In the genomic region with DNA sequence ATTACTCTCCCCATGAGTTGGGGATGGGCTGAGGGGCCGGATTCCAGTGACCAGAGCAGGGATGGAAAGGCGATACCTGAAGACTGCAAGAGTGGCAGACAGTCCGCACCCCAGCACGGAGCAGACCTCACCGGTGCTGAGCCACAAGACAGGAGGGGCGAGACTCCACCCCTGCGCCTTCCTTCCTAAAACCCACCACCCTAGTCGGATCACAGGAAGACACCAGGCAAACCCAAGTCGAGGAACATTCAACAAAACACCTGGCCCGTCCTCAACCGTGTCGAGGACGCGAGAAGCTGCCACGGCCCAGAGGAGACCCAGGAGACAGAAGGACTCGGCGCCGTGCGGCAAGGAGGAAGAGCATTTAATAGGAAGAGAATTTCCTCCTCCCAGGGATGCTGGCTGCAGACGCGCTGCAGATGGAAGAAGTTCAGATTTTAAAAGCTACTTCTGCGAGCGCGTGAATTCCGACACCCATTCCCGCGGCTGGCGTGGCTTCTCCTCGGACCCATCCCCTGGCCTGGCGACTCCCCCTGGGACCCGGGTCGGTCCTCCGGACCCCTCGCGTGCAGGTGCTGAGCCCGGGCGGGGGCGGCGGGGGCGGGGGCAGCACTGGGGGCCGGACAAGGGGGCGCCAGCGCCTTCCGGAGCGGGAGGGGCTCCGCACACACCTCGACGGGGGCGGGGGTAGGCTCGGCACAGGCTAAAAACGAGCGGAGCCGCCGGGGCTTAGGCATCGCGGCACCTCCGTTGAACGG, we compare ENCODE assay signal across 22 cellular contexts. TPM values are rescaled to one million over a fixed set of nuclear protein-coding genes. Genes with fewer than 3 reads are reported as not detected.
DNase-seq lines count a peak whose midpoint lies in the region; TF ChIP-seq lines count a peak whose summit lies in the region.
"Had no signal": no experiment of that assay in that cellular context is flagged by ENCODE, and none has a peak within 500 bp of the region (broad histone marks: within the 10 kb centered on the region; RNA-seq: fewer than 3 reads in every experiment).

No MANE protein-coding gene starts in this region.

- no peaks in the 10 kb centered on the region for H3K4me1 Mint-ChIP-seq in Caco-2 (ENCODE audit: low read depth, unreplicated experiment)
- H3K4me1 Mint-ChIP-seq in endodermal cell: peaks cover 7% of the 10 kb centered on the region
- peaks cover 65% of the 10 kb centered on the region for H3K4me1 Mint-ChIP-seq in nephron progenitor cell
- H3K4me1 Mint-ChIP-seq in endothelial cell (ENCODE audit: unreplicated experiment): peaks cover 5% of the 10 kb centered on the region

- H3K9ac ChIP-seq in HUES64 (ENCODE audit: low read depth, low read length) (no peak overlapping the region), endodermal cell (ENCODE audit: extremely low read depth, low read length, poor library complexity, severe bottlenecking) (no peak overlapping the region)

- TF ChIP-seq POLR2A in transverse colon (IDR thresholded peaks at IDR 0.05): no peak

- H3K36me3 ChIP-seq in Caco-2 (ENCODE audit: control insufficient read depth, insufficient read depth, low read length) (no peaks in the 10 kb centered on the region), HUES64 (ENCODE audit: insufficient read depth, low read length) (no peaks in the 10 kb centered on the region), endodermal cell (ENCODE audit: control insufficient read depth, insufficient read depth, low read length) (no peaks in the 10 kb centered on the region), transverse colon (no peaks in the 10 kb centered on the region)
- H3K36me3 ChIP-seq: breast epithelium, sigmoid colon, vagina had no signal

- H3K4me3 ChIP-seq in Caco-2 (ENCODE audit: low read depth, low read length): no peak overlapping the region
- H3K4me3 ChIP-seq in HUES64 (ENCODE audit: low read length): peak overlapping the region; percentile 47
- no peak overlapping the region for H3K4me3 ChIP-seq in endodermal cell (ENCODE audit: low read length)
- no peak overlapping the region for H3K4me3 ChIP-seq in transverse colon
- H3K4me3 ChIP-seq: sigmoid colon had no signal

- POLR2A ChIA-PET in Caco-2 (lab: Charles Lee): no interaction called here

- intact Hi-C loops in Caco-2 (cut with micrococcal nuclease; ENCODE audit: unreplicated experiment): no loop called here
- intact Hi-C loops in transverse colon (cut with DNase I; ENCODE audit: low total_unique reads): no loop called here

- H3K27ac Mint-ChIP-seq in Caco-2 (ENCODE audit: unreplicated experiment): no peak overlapping the region
- H3K27ac Mint-ChIP-seq in endodermal cell: no peak overlapping the region
- H3K27ac Mint-ChIP-seq in nephron progenitor cell: no peak overlapping the region
- H3K27ac Mint-ChIP-seq in endothelial cell (ENCODE audit: unreplicated experiment): no peak overlapping the region

- H3K27me3 Mint-ChIP-seq in Caco-2 (ENCODE audit: insufficient read depth, unreplicated experiment) (peaks cover 11% of the 10 kb centered on the region), endodermal cell (ENCODE audit: insufficient read depth) (peaks cover 80% of the 10 kb centered on the region), nephron progenitor cell (ENCODE audit: low read depth, poor library complexity) (peaks cover 84% of the 10 kb centered on the region), endothelial cell (ENCODE audit: unreplicated experiment) (peaks cover 35% of the 10 kb centered on the region)

- peak overlapping the region; percentile 45 for H3K4me3 Mint-ChIP-seq in Caco-2 (ENCODE audit: unreplicated experiment)
- H3K4me3 Mint-ChIP-seq in endodermal cell: peak overlapping the region; percentile 34
- peak overlapping the region; percentile 76 for H3K4me3 Mint-ChIP-seq in nephron progenitor cell
- no peak overlapping the region for H3K4me3 Mint-ChIP-seq in endothelial cell (ENCODE audit: unreplicated experiment)

- no peaks in the 10 kb centered on the region for H3K9me3 Mint-ChIP-seq in Caco-2 (ENCODE audit: unreplicated experiment)
- H3K9me3 Mint-ChIP-seq in endodermal cell: peaks cover 5% of the 10 kb centered on the region
- H3K9me3 Mint-ChIP-seq in nephron progenitor cell: peaks cover 8% of the 10 kb centered on the region
- H3K9me3 Mint-ChIP-seq in endothelial cell (ENCODE audit: unreplicated experiment): no peaks in the 10 kb centered on the region

- WGBS in HUES64: 8% methylated on average over 58 of the region's 58 CpGs
- WGBS in endodermal cell (ENCODE audit: insufficient coverage in 1 of 2, insufficient read length in 1 of 2), 2 experiments: 13 to 22% methylated on average over 35 to 58 of the region's 58 CpGs
- WGBS in transverse colon (ENCODE audit: low coverage in 1 of 2), 2 donors: 17 to 24% methylated on average over 10 to 33 of the region's 58 CpGs

- TF ChIP-seq CTCF in Caco-2 (IDR thresholded peaks at IDR 0.05; ENCODE audit: insufficient read depth in 1 of 2, low read depth in 1 of 2, low read length in 1 of 2, severe bottlenecking in 1 of 2, unreplicated experiment in 1 of 2) (no peak), endodermal cell (conservative IDR thresholded peaks at IDR 0.05) (no peak), nephron progenitor cell (IDR thresholded peaks at IDR 0.05) (no peak), transverse colon (IDR thresholded peaks at IDR 0.05) (no peak), endothelial cell (IDR thresholded peaks at IDR 0.05; ENCODE audit: unreplicated experiment) (no peak)

- in situ Hi-C loops in transverse colon (cut with MboI; ENCODE audit: low pct_ligation_motif_present in 1 of 4, low pct_unique_long_range_greater_than_20kb in 1 of 4, low sequenced_read_pairs in 3 of 4): no loop called here

- H3K27me3 ChIP-seq in Caco-2 (replicated peaks; ENCODE audit: control insufficient read depth, insufficient read depth, low read length) (no peaks in the 10 kb centered on the region), HUES64 (ENCODE audit: insufficient read depth, low read length) (peaks cover 60% of the 10 kb centered on the region), endodermal cell (ENCODE audit: control insufficient read depth, insufficient read depth, low read length, poor library complexity, severe bottlenecking) (peaks cover 77% of the 10 kb centered on the region), transverse colon (peaks cover 85% of the 10 kb centered on the region)
- H3K27me3 ChIP-seq: vagina had no signal

- no peak for DNase-seq in Caco-2
- DNase-seq in endodermal cell: peak; percentile 74
- DNase-seq in nephron progenitor cell: no peak
- no peak for DNase-seq in transverse colon
- DNase-seq in germinal center (ENCODE audit: low spot score): no peak
- no peak for DNase-seq in endothelial cell (ENCODE audit: low spot score)
- DNase-seq: activated effector memory CD4-positive, alpha-beta T cell treated with Interleukin-2 at 50 U/mL for 16 hours; effector CD8-positive, alpha-beta T cell; EL; mammary epithelial cell; NCI-H1436 treated with DMSO at 0.1 percent for 48 hours; NCI-H446 treated with DMSO at 0.1 percent for 48 hours; SHP77; sigmoid colon; stimulated activated CD4-positive, alpha-beta T cell treated with anti-CD3 and anti-CD28 coated beads, Interleukin-4, amount 100 ng/mL, for 4 hours; T1000 had no signal

- H3K36me3 Mint-ChIP-seq in Caco-2 (ENCODE audit: insufficient read depth, unreplicated experiment) (no peaks in the 10 kb centered on the region), endodermal cell (ENCODE audit: low read depth) (peaks cover 2% of the 10 kb centered on the region), nephron progenitor cell (ENCODE audit: low read depth) (no peaks in the 10 kb centered on the region), endothelial cell (ENCODE audit: low read depth, unreplicated experiment) (peaks cover 4% of the 10 kb centered on the region)

- CTCF ChIA-PET in Caco-2 (lab: Charles Lee): interaction anchor here (1.2 kb wide), 1 partner anchor 16 kb away, joined by 3 read pairs; no protein-coding TSS in a partner anchor

- H3K27ac ChIP-seq in HUES64 (ENCODE audit: low read depth, low read length): no peak overlapping the region
- H3K27ac ChIP-seq in endodermal cell (ENCODE audit: low read depth, low read length): no peak overlapping the region
- no peak overlapping the region for H3K27ac ChIP-seq in transverse colon
- H3K27ac ChIP-seq: breast epithelium, C4-2B, sigmoid colon, vagina had no signal

- BruUV-seq in Caco-2 (replicated peaks; lab: Mats Ljungman, UMichigan): no TSS peak

- H3K4me1 ChIP-seq in Caco-2 (no peaks in the 10 kb centered on the region), HUES64 (ENCODE audit: insufficient read depth, low read length) (no peaks in the 10 kb centered on the region; the same call in 1 of the 2 replicates), endodermal cell (ENCODE audit: control insufficient read depth, insufficient read depth, low read length) (no peaks in the 10 kb centered on the region), transverse colon (peaks cover 0 to 9% (median 4%) of the 10 kb centered on the region in 4 donors)

- TF ChIP-seq EP300 in transverse colon (IDR thresholded peaks at IDR 0.05; ENCODE audit: low read depth): no peak

- no peaks in the 10 kb centered on the region for H3K9me3 ChIP-seq in Caco-2
- H3K9me3 ChIP-seq in HUES64 (ENCODE audit: insufficient read depth, low read depth, low read length): no peaks in the 10 kb centered on the region
- no peaks in the 10 kb centered on the region for H3K9me3 ChIP-seq in endodermal cell (ENCODE audit: control insufficient read depth, low read length)
- no peaks in the 10 kb centered on the region for H3K9me3 ChIP-seq in transverse colon
- H3K9me3 ChIP-seq: breast epithelium, sigmoid colon, vagina had no signal

RNA-seq across cellular contexts. Expression of a gene that starts 0.6 kb away (rescaled TPM):
- total RNA-seq in Caco-2 (2022) (not detected in 2 replicates), endodermal cell (1 to 10 TPM in 1 of 2 donors, not detected in 1; 1.5 TPM), transverse colon (not detected), endothelial cell (ENCODE audit: unreplicated experiment) (0.38 TPM)
- 9.1 TPM for polyA plus RNA-seq in HUES64 (2013, experiment 1 of 2)
- polyA plus RNA-seq in HUES64 (2013, experiment 2 of 2): 10.8 TPM
- 1.1 TPM for polyA plus RNA-seq in endodermal cell (2013, experiment 1 of 2)
- 0.54 TPM for polyA plus RNA-seq in endodermal cell (2013, experiment 2 of 2)
- total RNA-seq: breast epithelium, fibroblast of villous mesenchyme, LHCN-M2, mammary epithelial cell, sigmoid colon, vagina had no signal
- polyA plus RNA-seq: mammary epithelial cell, sigmoid colon had no signal

RNA-seq across cellular contexts. Expression of a gene that starts 8.2 kb away (rescaled TPM):
- total RNA-seq in Caco-2 (2022) (0.12 TPM in 1 of 2 replicates, not detected in the other), endodermal cell (10 to 100 TPM in 1 of 2 donors, 1 to 10 TPM in 1; 5.5 to 14.2 TPM), transverse colon (under 1 TPM in 2 of 4 donors, not detected in 2; 0.27 to 0.48 TPM), endothelial cell (ENCODE audit: unreplicated experiment) (0.23 TPM)
- 4.0 TPM for polyA plus RNA-seq in HUES64 (2013, experiment 1 of 2)
- polyA plus RNA-seq in HUES64 (2013, experiment 2 of 2): 4.4 TPM
- polyA plus RNA-seq in endodermal cell (2013, experiment 1 of 2): 1.7 TPM
- polyA plus RNA-seq in endodermal cell (2013, experiment 2 of 2): 0.99 TPM
- total RNA-seq: fibroblast of villous mesenchyme, LHCN-M2, mammary epithelial cell had no signal
- polyA plus RNA-seq: mammary epithelial cell had no signal

RNA-seq across cellular contexts. Expression of a gene that starts 47.2 kb away (rescaled TPM):
- total RNA-seq in Caco-2 (2022): 13.4 and 16.8 TPM in 2 replicates
- polyA plus RNA-seq in HUES64 (2013, experiment 1 of 2): 0.90 TPM
- 1.1 TPM for polyA plus RNA-seq in HUES64 (2013, experiment 2 of 2)
- total RNA-seq in endodermal cell: 1 to 10 TPM; 3.7 to 5.5 TPM
- polyA plus RNA-seq in endodermal cell (2013, experiment 1 of 2): 1.7 TPM
- 1.2 TPM for polyA plus RNA-seq in endodermal cell (2013, experiment 2 of 2)
- total RNA-seq in transverse colon: 10 to 100 TPM in 2 of 4 donors, 1 to 10 TPM in 2; 2.3 to 21.3 (median 13.7) TPM
- 1.5 TPM for total RNA-seq in endothelial cell (ENCODE audit: unreplicated experiment)
